Comparison of ENCODE assay signal across 11 cellular contexts in the genomic region with DNA sequence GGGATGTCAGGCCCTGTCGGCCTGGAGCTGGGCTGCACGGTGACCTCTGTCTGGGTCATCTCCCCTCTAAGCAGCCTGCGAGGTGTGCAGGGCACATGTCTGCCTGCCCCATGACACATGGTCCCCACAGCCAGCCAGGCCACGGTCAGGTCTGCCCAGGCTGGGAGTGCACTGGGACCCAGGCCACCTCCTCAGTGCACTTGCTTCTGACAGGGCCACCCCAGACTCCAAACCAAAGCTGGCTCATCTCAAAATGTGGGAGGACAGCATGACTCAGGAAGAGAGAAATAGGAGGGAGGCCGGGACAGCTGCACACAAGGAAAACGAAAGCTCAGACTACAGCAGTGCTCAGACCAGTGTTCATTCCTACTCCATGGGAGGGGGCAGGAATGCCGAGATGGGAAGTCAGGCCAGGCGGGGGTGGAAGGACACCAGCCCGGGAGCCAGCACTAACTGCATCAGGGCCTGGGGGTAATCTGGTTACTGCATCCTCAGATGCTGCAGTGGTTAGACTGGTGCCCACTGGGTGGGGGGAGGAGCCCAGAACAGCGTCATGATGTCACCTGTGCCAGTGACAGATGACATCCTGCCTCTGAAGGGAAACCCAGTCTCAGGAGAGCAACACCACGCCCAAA. TPM values are rescaled to one million over a fixed set of nuclear protein-coding genes. Genes with fewer than 3 reads are reported as not detected.
DNase-seq lines count a peak whose midpoint lies in the region; ATAC-seq and TF ChIP-seq lines count a peak whose summit lies in the region.
"Had no signal": no experiment of that assay in that cellular context is flagged by ENCODE, and none has a peak within 500 bp of the region (broad histone marks: within the 10 kb centered on the region; RNA-seq: fewer than 3 reads in every experiment).

No MANE protein-coding gene starts in this region.

- no peak for TF ChIP-seq POLR2A in gastroesophageal sphincter (IDR thresholded peaks at IDR 0.05)

- no peaks in the 10 kb centered on the region for H3K36me3 ChIP-seq in GM23248 (ENCODE audit: low read depth)
- H3K36me3 ChIP-seq in gastroesophageal sphincter, result peaks cover 0 to 32% of the 10 kb centered on the region in 2 donors
- peaks cover 0 to 21% of the 10 kb centered on the region in 2 donors for H3K36me3 ChIP-seq in psoas muscle (ENCODE audit: insufficient read depth in 1 of 2, low read depth in 1 of 2)

- intact Hi-C loops in psoas muscle (cut with DNase I), result no loop called here

- no peak overlapping the region for H2AFZ ChIP-seq in GM23248

- H3K4me2 ChIP-seq in GM23248 (ENCODE audit: unreplicated experiment), result peak overlapping the region; percentile 86

- H3K27ac ChIP-seq in GM23248 (no peak overlapping the region), gastroesophageal sphincter (peak overlapping the region in 3 of 4 donors; percentile 51 to 69 (median 57)), psoas muscle (no peak overlapping the region)

- ATAC-seq in gastroesophageal sphincter, result peak; percentile 70
- ATAC-seq in psoas muscle, result peak; percentile 41 to 52 (median 46)
- no peak for ATAC-seq in HG02938 (IDR thresholded peaks at IDR 0.05; ENCODE audit: unreplicated experiment)

- no peak for TF ChIP-seq EP300 in gastroesophageal sphincter (IDR thresholded peaks at IDR 0.05)

- H3K79me2 ChIP-seq in GM23248 (ENCODE audit: insufficient read depth), result no peaks in the 10 kb centered on the region

- no peak for TF ChIP-seq CTCF in gastroesophageal sphincter (IDR thresholded peaks at IDR 0.05)
- no peak for TF ChIP-seq CTCF in psoas muscle (IDR thresholded peaks at IDR 0.05)

- H3K4me3 ChIP-seq in GM23248 (no peak overlapping the region), gastroesophageal sphincter (no peak overlapping the region), psoas muscle (no peak overlapping the region)

- DNase-seq in GM23248 (peak; percentile 90), SW480 (ENCODE audit: low spot score) (peak; percentile 8), psoas muscle (peak in 1 of 2 donors; percentile 47), LoVo (ENCODE audit: low spot score) (no peak)
- no peak for DNase-seq in stimulated activated naive CD4-positive, alpha-beta T cell treated with Interleukin-2 at 50 U/mL for 16 hours (lab: John Stamatoyannopoulos, UW)
- DNase-seq in stimulated activated CD8-positive, alpha-beta memory T cell treated with anti-CD3 and anti-CD28 coated beads, Interleukin-4, amount 100 ng/mL, for 48 hours, result no peak
- DNase-seq: activated effector memory CD4-positive, alpha-beta T cell treated with anti-CD3 and anti-CD28 coated beads, Interleukin-2, amount 50 U/mL, for 16 hours; naive B cell; NCI-H2081 had no signal

- H3F3A ChIP-seq in GM23248 (ENCODE audit: insufficient read depth), result peaks cover 19% of the 10 kb centered on the region

- H3K27me3 ChIP-seq in GM23248 (replicated peaks; ENCODE audit: insufficient read depth), result peaks cover 13% of the 10 kb centered on the region
- peaks cover 39% of the 10 kb centered on the region for H3K27me3 ChIP-seq in gastroesophageal sphincter
- H3K27me3 ChIP-seq in psoas muscle (ENCODE audit: insufficient read depth in 3 of 3, low read length in 2 of 3), result peaks cover 0 to 28% (median 20%) of the 10 kb centered on the region in 3 donors

- WGBS in GM23248 (ENCODE audit: low coverage in 1 of 2, low lambda C conversion rate in 2 of 2, missing lambda C conversion rate in 2 of 2), 2 experiments, result 5 to 12% methylated on average over 11 of the region's 11 CpGs
- 0 to 4% methylated on average over 5 of the region's 11 CpGs for WGBS in gastroesophageal sphincter (ENCODE audit: low coverage in 1 of 2), 2 donors
- 25 to 27% (median 26%) methylated on average over 11 of the region's 11 CpGs for WGBS in psoas muscle, 3 donors

- H3K9ac ChIP-seq in GM23248, result peak overlapping the region; percentile 33; the same call in 1 of the 2 replicates

- in situ Hi-C loops in GM23248 (cut with MboI), result loop anchor here (25.0 kb wide), 1 partner anchor 460 kb away; no protein-coding TSS in a partner anchor

- H3K4me1 ChIP-seq in GM23248 (ENCODE audit: insufficient read depth) (peaks cover 9% of the 10 kb centered on the region; the same call in 1 of the 2 replicates), gastroesophageal sphincter (peaks cover 0 to 42% (median 9%) of the 10 kb centered on the region in 3 donors), psoas muscle (peaks cover 3% of the 10 kb centered on the region)

- no peaks in the 10 kb centered on the region for H3K9me2 ChIP-seq in GM23248 (ENCODE audit: insufficient read depth)

- no peaks in the 10 kb centered on the region for H4K20me1 ChIP-seq in GM23248 (ENCODE audit: insufficient read depth)

- H3K9me3 ChIP-seq in GM23248 (ENCODE audit: low read depth), result no peaks in the 10 kb centered on the region
- H3K9me3 ChIP-seq in gastroesophageal sphincter, result peaks cover 0 to under 1% (median 0%) of the 10 kb centered on the region in 3 donors
- H3K9me3 ChIP-seq in psoas muscle, result peaks cover under 1% of the 10 kb centered on the region

RNA-seq across cellular contexts. Expression of a gene that starts 4.0 kb away (rescaled TPM):
- not detected in 2 replicates for total RNA-seq in GM23248 (2014; rRNA removed; shearing (Covaris generic))
- polyA plus RNA-seq in GM23248 (2016; fragmentation: Nextera tagmentation; extraction: Ambion mirVana), result not detected in 2 replicates
- total RNA-seq in gastroesophageal sphincter, result 1 to 10 TPM in 3 of 4 donors, under 1 TPM in 1; 0.47 to 3.9 (median 3.3) TPM
- total RNA-seq in psoas muscle, result not detected
- under 1 TPM in 1 of 3 donors, not detected in 2; 0.01 TPM for polyA plus RNA-seq in psoas muscle

RNA-seq across cellular contexts. Expression of a gene that starts 12.2 kb away (rescaled TPM):
- total RNA-seq in GM23248 (2014; rRNA removed; shearing (Covaris generic)), result not detected in 2 replicates
- polyA plus RNA-seq in GM23248 (2016; fragmentation: Nextera tagmentation; extraction: Ambion mirVana), result not detected in 2 replicates
- total RNA-seq in gastroesophageal sphincter, result not detected
- total RNA-seq in psoas muscle, result under 1 TPM in 1 of 4 donors, not detected in 3; 0.32 TPM
- under 1 TPM in 1 of 3 donors, not detected in 2; 0.13 TPM for polyA plus RNA-seq in psoas muscle

Comparison
In these comparisons a context has a peak if more than half of its experiments do, and no peak if none do; other contexts are left out.
1. DNase-seq: peak in GM23248 (single experiment) and SW480 (single experiment); none in LoVo (single experiment), stimulated activated naive CD4-positive, alpha-beta T cell treated with Interleukin-2 at 50 U/mL for 16 hours (single experiment) and stimulated activated CD8-positive, alpha-beta memory T cell treated with anti-CD3 and anti-CD28 coated beads, Interleukin-4, amount 100 ng/mL, for 48 hours (single experiment).
2. H3K27ac ChIP-seq: peak in gastroesophageal sphincter (3 of 4); none in GM23248 (single experiment) and psoas muscle (single experiment).